1 cellular context compared by ENCODE assay signal in genomic region chr18:8948471-8949149, GRCh38.
A peak's percentile ranks its signal among the peaks of the same experiment; 100 is the strongest.
TF ChIP-seq lines count a peak whose summit lies in the region.

No MANE protein-coding gene starts in this region.

TF ChIP-seq in K562, 482 proteins besides CTCF, POLR2A, EP300 and RAD21 (continued from another document):
- TF ChIP-seq ZBTB40 (IDR thresholded peaks at IDR 0.05) (0 out of 2 replicates have a peak, but pooled peaks have one; percentile 12), ZBTB40 (CRISPR knock-in tag; IDR thresholded peaks at IDR 0.05) (no peak), STAT6 (CRISPR knock-in tag; IDR thresholded peaks at IDR 0.05) (no peak)
